In genomic region chr15:43253431-43254403, GRCh38 we compare ENCODE assay signal across 8 cellular contexts. TPM values are rescaled to one million over a fixed set of nuclear protein-coding genes. Genes with fewer than 3 reads are reported as not detected.
DNase-seq lines count a peak whose midpoint lies in the region; ATAC-seq and TF ChIP-seq lines count a peak whose summit lies in the region.

No MANE protein-coding gene starts in this region.

- H3K27me3 ChIP-seq in foreskin keratinocyte: no peaks in the 10 kb centered on the region

- in situ Hi-C loops in GM13976 (cut with MboI; ENCODE audit: low sequenced_read_pairs, unreplicated experiment): no loop called here

- DNase-seq in GM13976 (ENCODE audit: low spot score): peak; percentile 68
- peak; percentile 79 to 91 for DNase-seq in foreskin keratinocyte
- no peak for DNase-seq in mesothelial cell of epicardium (ENCODE audit: low spot score in 2 of 2, unreplicated experiment in 2 of 2)
- DNase-seq in AML-193 (lab: John Stamatoyannopoulos, UW): no peak
- no peak for DNase-seq in NCI-H1436 treated with DMSO at 0.1 percent for 48 hours (lab: John Stamatoyannopoulos, UW)

- H3K27ac ChIP-seq in foreskin keratinocyte: no peak overlapping the region

- peaks cover 32% of the 10 kb centered on the region for H3K4me1 Mint-ChIP-seq in T-helper 1 cell treated with Interleukin-12 subunit alpha and Interleukin-12 subunit beta and Interleukin-4 antibody, amounts not matched to agents 30 μg/mL and 1 μg/mL, for 36 hours (ENCODE audit: low read depth)
- no peaks in the 10 kb centered on the region for H3K4me1 Mint-ChIP-seq in mesothelial cell of epicardium

- H3K36me3 Mint-ChIP-seq in T-helper 1 cell treated with Interleukin-12 subunit alpha and Interleukin-12 subunit beta and Interleukin-4 antibody, amounts not matched to agents 30 μg/mL and 1 μg/mL, for 36 hours (ENCODE audit: low read depth): no peaks in the 10 kb centered on the region
- H3K36me3 Mint-ChIP-seq in mesothelial cell of epicardium: no peaks in the 10 kb centered on the region

- H3K27me3 Mint-ChIP-seq in T-helper 1 cell treated with Interleukin-12 subunit alpha and Interleukin-12 subunit beta and Interleukin-4 antibody, amounts not matched to agents 30 μg/mL and 1 μg/mL, for 36 hours (ENCODE audit: low read depth): no peaks in the 10 kb centered on the region
- peaks cover 44% of the 10 kb centered on the region for H3K27me3 Mint-ChIP-seq in mesothelial cell of epicardium (ENCODE audit: low read depth)

- peak overlapping the region; percentile 19 for H3K27ac Mint-ChIP-seq in T-helper 1 cell treated with Interleukin-12 subunit alpha and Interleukin-12 subunit beta and Interleukin-4 antibody, amounts not matched to agents 30 μg/mL and 1 μg/mL, for 36 hours
- no peak overlapping the region for H3K27ac Mint-ChIP-seq in mesothelial cell of epicardium

- TF ChIP-seq CTCF in GM13976 (IDR thresholded peaks at IDR 0.05; ENCODE audit: borderline replicate concordance, control extremely low read depth, extremely low read depth, insufficient read depth, missing control alignments) (no peak), foreskin keratinocyte (conservative IDR thresholded peaks at IDR 0.05) (no peak), mesothelial cell of epicardium (IDR thresholded peaks at IDR 0.05; ENCODE audit: unreplicated experiment) (no peak)

- no peaks in the 10 kb centered on the region for H3K9me3 Mint-ChIP-seq in T-helper 1 cell treated with Interleukin-12 subunit alpha and Interleukin-12 subunit beta and Interleukin-4 antibody, amounts not matched to agents 30 μg/mL and 1 μg/mL, for 36 hours
- no peaks in the 10 kb centered on the region for H3K9me3 Mint-ChIP-seq in mesothelial cell of epicardium

- ATAC-seq in HG02588 (IDR thresholded peaks at IDR 0.05; ENCODE audit: unreplicated experiment) (peak; percentile 47), foreskin keratinocyte (peak; percentile 90), GM19328 (IDR thresholded peaks at IDR 0.05; ENCODE audit: unreplicated experiment) (no peak)

- no peak overlapping the region for H3K4me3 Mint-ChIP-seq in T-helper 1 cell treated with Interleukin-12 subunit alpha and Interleukin-12 subunit beta and Interleukin-4 antibody, amounts not matched to agents 30 μg/mL and 1 μg/mL, for 36 hours
- no peak overlapping the region for H3K4me3 Mint-ChIP-seq in mesothelial cell of epicardium

- H3K4me1 ChIP-seq in foreskin keratinocyte: no peaks in the 10 kb centered on the region

RNA-seq across cellular contexts. Expression of gene TGM5, which starts 13.0 kb away (rescaled TPM):
- total RNA-seq in foreskin keratinocyte (not detected in 2 replicates), mesothelial cell of epicardium (not detected in 3 replicates)
- polyA plus RNA-seq in foreskin keratinocyte: not detected in 2 replicates

RNA-seq across cellular contexts. Expression of gene EPB42, which starts 32.9 kb away (rescaled TPM):
- total RNA-seq in foreskin keratinocyte: not detected in 2 replicates
- not detected in 2 replicates for polyA plus RNA-seq in foreskin keratinocyte
- 0.13 TPM in 1 of 3 replicates, not detected in the others for total RNA-seq in mesothelial cell of epicardium

RNA-seq across cellular contexts. Expression of gene TGM7, which starts 48.3 kb away (rescaled TPM):
- not detected in 2 replicates for total RNA-seq in foreskin keratinocyte
- not detected in 2 replicates for polyA plus RNA-seq in foreskin keratinocyte
- not detected in 3 replicates for total RNA-seq in mesothelial cell of epicardium

Comparison
In these comparisons a context has a peak if more than half of its experiments do, and no peak if none do; other contexts are left out.
1. DNase-seq: peak in GM13976 (single experiment) and foreskin keratinocyte (2 of 2); none in mesothelial cell of epicardium (0 of 2), AML-193 (0 of 2) and NCI-H1436 treated with DMSO at 0.1 percent for 48 hours (single experiment).